In genomic region chr11:7600205-7600775, GRCh38 we compare ENCODE assay signal across 7 cellular contexts.
DNase-seq lines count a peak whose midpoint lies in the region; ATAC-seq and TF ChIP-seq lines count a peak whose summit lies in the region.

No MANE protein-coding gene starts in this region.

- no peaks in the 10 kb centered on the region for H3K9me3 ChIP-seq in left lung
- no peaks in the 10 kb centered on the region for H3K9me3 ChIP-seq in transverse colon

- H3K27me3 Mint-ChIP-seq in immature natural killer cell (ENCODE audit: low read depth in 3 of 3) = peaks cover 0 to 3% (median 0%) of the 10 kb centered on the region in 3 donors

- no peak for TF ChIP-seq POLR2A in transverse colon (IDR thresholded peaks at IDR 0.05)

- TF ChIP-seq CTCF in brain microvascular endothelial cell (IDR thresholded peaks at IDR 0.05; ENCODE audit: low read depth, low read length, missing control alignments) (no peak), left lung (IDR thresholded peaks at IDR 0.05) (no peak), transverse colon (IDR thresholded peaks at IDR 0.05) (no peak)

- intact Hi-C loops in left lung (cut with DNase I) = no loop called here
- intact Hi-C loops in transverse colon (cut with DNase I; ENCODE audit: low total_unique reads) = no loop called here

- WGBS in transverse colon (ENCODE audit: low coverage in 1 of 2), 2 donors = 50 to 74% methylated on average over 1 to 6 of the region's 6 CpGs

- H3K4me3 ChIP-seq in brain microvascular endothelial cell (ENCODE audit: low read depth, low read length) (no peak overlapping the region), left lung (no peak overlapping the region), transverse colon (no peak overlapping the region)

- no peak overlapping the region for H3K27ac ChIP-seq in brain microvascular endothelial cell
- H3K27ac ChIP-seq in left lung = peak overlapping the region; percentile 41 to 52
- peak overlapping the region in 3 of 4 donors; percentile 23 to 27 (median 25) for H3K27ac ChIP-seq in transverse colon

- H3K4me1 Mint-ChIP-seq in immature natural killer cell = no peaks in the 10 kb centered on the region

- H3K4me3 Mint-ChIP-seq in immature natural killer cell = no peak overlapping the region

- H3K27me3 ChIP-seq in brain microvascular endothelial cell (replicated peaks) (no peaks in the 10 kb centered on the region), left lung (no peaks in the 10 kb centered on the region), transverse colon (no peaks in the 10 kb centered on the region)

- H3K9me3 Mint-ChIP-seq in immature natural killer cell = no peaks in the 10 kb centered on the region

- in situ Hi-C loops in brain microvascular endothelial cell (cut with HindIII; ENCODE audit: low pct_ligation_motif_present, low sequenced_read_pairs) (no loop called here), transverse colon (cut with MboI; ENCODE audit: low pct_ligation_motif_present in 1 of 4, low pct_unique_long_range_greater_than_20kb in 1 of 4, low sequenced_read_pairs in 3 of 4) (no loop called here)

- no peak for TF ChIP-seq EP300 in transverse colon (IDR thresholded peaks at IDR 0.05; ENCODE audit: low read depth)

- DNase-seq in LoVo (ENCODE audit: low spot score) = peak; percentile 39
- DNase-seq in brain microvascular endothelial cell = peak; percentile 53
- DNase-seq in left lung = peak in 1 of 2 donors; percentile 63
- DNase-seq in transverse colon = peak; percentile 21
- no peak for DNase-seq in DMS 273 (lab: John Stamatoyannopoulos, UW; ENCODE audit: unreplicated experiment)
- no peak for DNase-seq in immature natural killer cell

- H3K27ac Mint-ChIP-seq in immature natural killer cell = no peak overlapping the region

- H3K36me3 ChIP-seq in brain microvascular endothelial cell (replicated peaks) (no peaks in the 10 kb centered on the region), left lung (peaks cover 0 to 7% of the 10 kb centered on the region in 2 donors), transverse colon (no peaks in the 10 kb centered on the region)

- H3K36me3 Mint-ChIP-seq in immature natural killer cell = peaks cover 4 to 18% (median 7%) of the 10 kb centered on the region in 3 donors

- H3K4me1 ChIP-seq in left lung = peaks cover 13 to 16% of the 10 kb centered on the region in 2 donors
- H3K4me1 ChIP-seq in transverse colon = peaks cover 5 to 46% (median 35%) of the 10 kb centered on the region in 4 donors

- peak; percentile 78 for ATAC-seq in left lung
- no peak for ATAC-seq in HG03175 (IDR thresholded peaks at IDR 0.05; ENCODE audit: unreplicated experiment)

Comparison
In these comparisons a context has a peak if more than half of its experiments do, and no peak if none do; other contexts are left out.
1. DNase-seq: peak in LoVo (single experiment), brain microvascular endothelial cell (single experiment) and transverse colon (single experiment); none in DMS 273 (single experiment) and immature natural killer cell (0 of 3).